In genomic region chr7:63925626-63926460, GRCh38 we compare ENCODE assay signal across 8 cellular contexts.
DNase-seq lines count a peak whose midpoint lies in the region; ATAC-seq, FAIRE-seq and TF ChIP-seq lines count a peak whose summit lies in the region.

No MANE protein-coding gene starts in this region.

- H3K27ac Mint-ChIP-seq in activated T-cell treated with anti-CD3 and anti-CD28 coated beads, Interleukin-2, amount 50 U/mL, for 24 hours: peak overlapping the region; percentile 98

- intact Hi-C loops in sciatic nerve (cut with DNase I): no loop called here

- peaks cover 29% of the 10 kb centered on the region for H3K36me3 Mint-ChIP-seq in activated T-cell treated with anti-CD3 and anti-CD28 coated beads, Interleukin-2, amount 50 U/mL, for 24 hours (ENCODE audit: low read depth)

- DNase-seq in NCI-H748 treated with DMSO at 0.1 percent for 48 hours (lab: John Stamatoyannopoulos, UW) (peak; percentile 81), frontal cortex (ENCODE audit: low spot score in 2 of 2) (peak; percentile 75 to 77), sciatic nerve (ENCODE audit: low spot score) (peak; percentile 92)
- DNase-seq in activated T-cell treated with anti-CD3 and anti-CD28 coated beads, Interleukin-2, amount 50 U/mL, for 24 hours: peak; percentile 91

- no peaks in the 10 kb centered on the region for H3K36me3 ChIP-seq in urinary bladder (ENCODE audit: insufficient read depth)

- peaks cover 20% of the 10 kb centered on the region for H3K9me3 Mint-ChIP-seq in activated T-cell treated with anti-CD3 and anti-CD28 coated beads, Interleukin-2, amount 50 U/mL, for 24 hours

- WGBS in urinary bladder: 28% methylated on average over 47 of the region's 47 CpGs

- FAIRE-seq in frontal cortex (lab: Jason Lieb, UNC): no peak

- H3K4me1 Mint-ChIP-seq in activated T-cell treated with anti-CD3 and anti-CD28 coated beads, Interleukin-2, amount 50 U/mL, for 24 hours (ENCODE audit: low read depth): peaks cover 27% of the 10 kb centered on the region

- H3K4me1 ChIP-seq in urinary bladder (ENCODE audit: insufficient read depth): no peaks in the 10 kb centered on the region

- peak overlapping the region; percentile 58 for H3K4me3 ChIP-seq in urinary bladder (ENCODE audit: low read depth, low read length)

- peak overlapping the region; percentile 77 for H3K27ac ChIP-seq in urinary bladder (ENCODE audit: low read depth)

- TF ChIP-seq POLR2A in GM18505 (IDR thresholded peaks at IDR 0.05; ENCODE audit: borderline replicate concordance, extremely low read depth, insufficient read depth, insufficient read length): no peak

- peak overlapping the region; percentile 92 for H3K4me3 Mint-ChIP-seq in activated T-cell treated with anti-CD3 and anti-CD28 coated beads, Interleukin-2, amount 50 U/mL, for 24 hours

- no peaks in the 10 kb centered on the region for H3K27me3 Mint-ChIP-seq in activated T-cell treated with anti-CD3 and anti-CD28 coated beads, Interleukin-2, amount 50 U/mL, for 24 hours

- ATAC-seq in GM18505 (IDR thresholded peaks at IDR 0.05; ENCODE audit: unreplicated experiment) (peak; percentile 80), sciatic nerve (peak; percentile 99), HG02798 (IDR thresholded peaks at IDR 0.05; ENCODE audit: poor library complexity, unreplicated experiment) (no peak), HG02970 (IDR thresholded peaks at IDR 0.05; ENCODE audit: low FRiP score, unreplicated experiment) (no peak)

Comparison
In these comparisons a context has a peak if more than half of its experiments do, and no peak if none do; other contexts are left out.
1. ATAC-seq: peak in GM18505 (single experiment) and sciatic nerve (single experiment); none in HG02798 (single experiment) and HG02970 (single experiment).
2. Peak in every context shown above with its lines, with median percentiles within 50 percentile points of each other: DNase-seq.